In genomic region chr5:167143726-167144125, GRCh38 we compare ENCODE assay signal across 19 cellular contexts.
"Had no signal": no experiment of that assay in that cellular context is flagged by ENCODE, and none has a peak within 500 bp of the region (broad histone marks: within the 10 kb centered on the region; RNA-seq: fewer than 3 reads in every experiment).

No MANE protein-coding gene starts in this region.

- H3K4me1 Mint-ChIP-seq: naive thymus-derived CD8-positive, alpha-beta T cell; stimulated activated naive B cell treated with anti-CD40 and anti-IgM and Interleukin-4, amounts not matched to agents 10 μg/mL and 1 μg/mL and 100 μg/mL, for 72 hours; stimulated activated naive CD8-positive, alpha-beta T cell treated with anti-CD3 and anti-CD28 coated beads, Interleukin-15, amount 100 ng/mL, for 72 hours had no signal

- H3K27me3 Mint-ChIP-seq: naive thymus-derived CD8-positive, alpha-beta T cell; stimulated activated naive B cell treated with anti-CD40 and anti-IgM and Interleukin-4, amounts not matched to agents 10 μg/mL and 1 μg/mL and 100 μg/mL, for 72 hours; stimulated activated naive CD8-positive, alpha-beta T cell treated with anti-CD3 and anti-CD28 coated beads, Interleukin-15, amount 100 ng/mL, for 72 hours had no signal

- H3K4me1 ChIP-seq: colonic mucosa, esophagus squamous epithelium, gastroesophageal sphincter, sigmoid colon, transverse colon had no signal

- H3K4me3 Mint-ChIP-seq: naive thymus-derived CD8-positive, alpha-beta T cell; neural crest cell; stimulated activated naive B cell treated with anti-CD40 and anti-IgM and Interleukin-4, amounts not matched to agents 10 μg/mL and 1 μg/mL and 100 μg/mL, for 72 hours; stimulated activated naive CD8-positive, alpha-beta T cell treated with anti-CD3 and anti-CD28 coated beads, Interleukin-15, amount 100 ng/mL, for 72 hours had no signal

- H3K4me3 ChIP-seq: colonic mucosa, esophagus squamous epithelium, gastroesophageal sphincter, mucosa of descending colon, sigmoid colon, skin epidermis, thoracic aorta, transverse colon had no signal

- ATAC-seq: gastroesophageal sphincter; mucosa of descending colon; naive thymus-derived CD8-positive, alpha-beta T cell; stimulated activated naive B cell treated with anti-CD40 and anti-IgM and Interleukin-4, amounts not matched to agents 10 μg/mL and 1 μg/mL and 100 μg/mL, for 72 hours; stimulated activated naive CD8-positive, alpha-beta T cell treated with anti-CD3 and anti-CD28 coated beads, Interleukin-15, amount 100 ng/mL, for 72 hours had no signal

- H3K9me3 Mint-ChIP-seq: neural crest cell; stimulated activated naive CD8-positive, alpha-beta T cell treated with anti-CD3 and anti-CD28 coated beads, Interleukin-15, amount 100 ng/mL, for 72 hours had no signal

- H3K36me3 ChIP-seq: colonic mucosa, esophagus squamous epithelium, gastroesophageal sphincter, sigmoid colon, thoracic aorta, transverse colon had no signal

- H3K36me3 Mint-ChIP-seq: naive thymus-derived CD8-positive, alpha-beta T cell; stimulated activated naive B cell treated with anti-CD40 and anti-IgM and Interleukin-4, amounts not matched to agents 10 μg/mL and 1 μg/mL and 100 μg/mL, for 72 hours had no signal

- H3K9me3 ChIP-seq: colonic mucosa, esophagus squamous epithelium, gastroesophageal sphincter, mucosa of descending colon, sigmoid colon, thoracic aorta, transverse colon had no signal

- H3K27me3 ChIP-seq: colonic mucosa, esophagus squamous epithelium, gastroesophageal sphincter, sigmoid colon, transverse colon had no signal

- DNase-seq: colonic mucosa; dermis blood vessel endothelial cell; esophagus squamous epithelium; foreskin fibroblast; glutamatergic neuron; mammary epithelial cell; mucosa of descending colon; naive thymus-derived CD8-positive, alpha-beta T cell; posterior cingulate gyrus; sigmoid colon; stimulated activated CD4-positive, alpha-beta T cell treated with anti-CD3 and anti-CD28 coated beads, Interleukin-2, amount 100 ng/mL, for 24 hours; stimulated activated CD4-positive, alpha-beta T cell treated with anti-CD3 and anti-CD28 coated beads, Interleukin-4, amount 100 ng/mL, for 4 hours; stimulated activated naive B cell treated with anti-CD40 and anti-IgM and Interleukin-4, amounts not matched to agents 10 μg/mL and 1 μg/mL and 100 μg/mL, for 72 hours; stimulated activated naive CD8-positive, alpha-beta T cell treated with anti-CD3 and anti-CD28 coated beads, Interleukin-15, amount 100 ng/mL, for 72 hours; transverse colon had no signal

- H3K27ac Mint-ChIP-seq: naive thymus-derived CD8-positive, alpha-beta T cell; stimulated activated naive B cell treated with anti-CD40 and anti-IgM and Interleukin-4, amounts not matched to agents 10 μg/mL and 1 μg/mL and 100 μg/mL, for 72 hours; stimulated activated naive CD8-positive, alpha-beta T cell treated with anti-CD3 and anti-CD28 coated beads, Interleukin-15, amount 100 ng/mL, for 72 hours had no signal

- H3K27ac ChIP-seq: colonic mucosa, esophagus squamous epithelium, gastroesophageal sphincter, sigmoid colon, skin epidermis, thoracic aorta, transverse colon had no signal
